In the genomic region with DNA sequence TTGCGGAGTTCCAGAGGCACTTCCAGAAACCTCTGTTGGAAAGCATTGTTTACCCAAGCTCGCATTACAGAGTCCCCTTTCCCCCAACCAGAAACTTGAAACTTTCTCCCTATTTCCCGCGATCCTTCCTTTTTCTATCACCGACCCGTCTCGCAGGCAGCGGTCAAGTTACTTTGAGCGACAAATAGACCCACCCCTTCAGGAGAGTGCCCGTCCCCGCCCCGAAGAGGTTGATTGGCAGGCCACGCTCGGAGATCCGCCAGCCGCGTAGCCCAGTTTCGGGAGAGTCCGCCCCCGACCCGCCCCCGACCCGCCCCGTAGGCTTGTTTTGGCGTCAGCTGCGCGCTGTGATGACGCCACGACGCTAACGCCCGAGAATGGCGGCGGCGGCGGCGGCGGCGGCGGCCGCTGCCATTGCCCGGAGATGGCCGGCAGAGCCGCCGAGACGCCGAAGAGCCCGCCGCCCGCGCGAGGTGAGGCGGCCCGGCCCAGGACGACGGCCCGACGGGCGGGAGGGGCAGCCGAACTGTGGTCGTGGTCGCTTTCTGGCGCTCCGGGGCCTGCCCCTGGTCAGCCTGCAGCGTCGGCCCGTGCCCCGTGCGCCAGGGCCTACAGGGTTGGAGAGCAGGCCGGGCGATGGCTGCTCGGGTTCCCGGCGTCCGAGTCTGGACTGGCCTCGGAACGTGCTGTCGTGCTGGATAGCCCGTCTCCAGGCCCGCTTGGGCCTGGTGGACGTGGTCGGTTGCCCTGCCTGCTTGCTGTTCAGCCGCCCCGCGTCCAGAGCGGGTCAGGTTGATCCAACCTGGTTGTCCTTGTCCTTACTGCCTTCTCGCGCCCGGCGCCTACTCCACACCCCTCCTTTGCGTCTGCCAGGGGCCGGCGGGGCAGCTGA, we compare ENCODE assay signal across 8 cellular contexts. TPM values are rescaled to one million over a fixed set of nuclear protein-coding genes. Genes with fewer than 3 reads are reported as not detected.
DNase-seq lines count a peak whose midpoint lies in the region; ATAC-seq, FAIRE-seq and TF ChIP-seq lines count a peak whose summit lies in the region.

A gene (plus strand): TSS at position 356 of the 892 bp plus-strand sequence. CDS start 15,496 bp downstream, outside the sequence.

- dilution Hi-C loops in keratinocyte (cut with MboI; ENCODE audit: extremely low pct_ligation_motif_present, low sequenced_read_pairs): no loop called here

- peak; percentile 96 for ATAC-seq in GM19043 (IDR thresholded peaks at IDR 0.05; ENCODE audit: low read depth, unreplicated experiment)
- peak; percentile 94 for ATAC-seq in HG03354 (IDR thresholded peaks at IDR 0.05; ENCODE audit: poor library complexity, severe bottlenecking, unreplicated experiment)

- peak within 1 kb of the TSS; percentile 94 for H3K27ac ChIP-seq in keratinocyte (ENCODE audit: control insufficient read depth, insufficient read depth, low read length)

- TF ChIP-seq CTCF in AG09319 (IDR thresholded peaks at IDR 0.05; ENCODE audit: low read depth, low read length): no peak
- no peak for TF ChIP-seq CTCF in keratinocyte (optimal IDR thresholded peaks at IDR 0.05 in 1 of 3, IDR thresholded peaks at IDR 0.05 in 1 of 3, conservative IDR thresholded peaks at IDR 0.05 in 1 of 3; ENCODE audit: extremely low read depth in 1 of 3, insufficient read depth in 2 of 3, low read length in 3 of 3)

- H4K20me1 ChIP-seq in keratinocyte (ENCODE audit: control insufficient read depth, extremely low read depth, insufficient read depth, low read length): no peaks in the 10 kb centered on the region

- peaks cover 14% of the 10 kb centered on the region for H3K4me1 ChIP-seq in keratinocyte (ENCODE audit: control insufficient read depth, extremely low read depth, insufficient read depth, low read length)

- H3K36me3 ChIP-seq in keratinocyte (ENCODE audit: control insufficient read depth in 2 of 2, extremely low read depth in 1 of 2, insufficient read depth in 2 of 2, low read length in 2 of 2): no peaks in the 10 kb centered on the region

- peak within 1 kb of the TSS; percentile 92 for H3K4me2 ChIP-seq in keratinocyte (ENCODE audit: control insufficient read depth, extremely low read depth, insufficient read depth, low read depth, low read length)

- H3K9me3 ChIP-seq in keratinocyte (ENCODE audit: control insufficient read depth, low read depth, low read length): no peaks in the 10 kb centered on the region

- H3K4me3 ChIP-seq in keratinocyte (ENCODE audit: control insufficient read depth in 2 of 3, extremely low read depth in 1 of 3, insufficient read depth in 2 of 3, low read depth in 1 of 3, low read length in 3 of 3): peak within 1 kb of the TSS; percentile 62 to 99 (median 66)

- peak within 1 kb of the TSS; percentile 94 for H2AFZ ChIP-seq in keratinocyte (ENCODE audit: control insufficient read depth, low read length)

- no peak for FAIRE-seq in keratinocyte (lab: Jason Lieb, UNC)

- H3K9me1 ChIP-seq in keratinocyte (ENCODE audit: control insufficient read depth, extremely low read depth, insufficient read depth, low read length): no peaks in the 10 kb centered on the region

- DNase-seq in AG09319 (ENCODE audit: extremely low read depth, low read depth): peak; percentile 75
- DNase-seq in NCI-H460 (ENCODE audit: extremely low read depth, low read depth): peak; percentile 98
- DNase-seq in activated CD4-positive, CD25-positive, alpha-beta regulatory T cell treated with anti-CD3 and anti-CD28 coated beads, Interleukin-2, amount 50 U/mL, for 72 hours: peak; percentile 92
- peak; percentile 97 for DNase-seq in cerebellar cortex (ENCODE audit: low spot score)
- peak; percentile 72 for DNase-seq in keratinocyte (ENCODE audit: low read depth, low spot score)
- peak; percentile 89 to 95 (median 92) for DNase-seq in stimulated activated CD4-positive, alpha-beta T cell treated with anti-CD3 and anti-CD28 coated beads, Interleukin-12 subunit alpha, Interleukin-12 subunit beta, amount 100 ng/mL, for 48 hours (ENCODE audit: low read depth in 2 of 3, low spot score in 1 of 3)

- no peaks in the 10 kb centered on the region for H3K27me3 ChIP-seq in keratinocyte (ENCODE audit: control insufficient read depth, extremely low read depth, insufficient read depth, low read length)

- H3K9ac ChIP-seq in keratinocyte (ENCODE audit: control insufficient read depth, extremely low read depth, insufficient read depth, low read length): peak within 1 kb of the TSS; percentile 97

- H3K79me2 ChIP-seq in keratinocyte (ENCODE audit: control insufficient read depth, insufficient read depth, low read length): peaks cover 33% of the 10 kb centered on the region

RNA-seq across cellular contexts. Expression of the gene that starts here (rescaled TPM):
- 5.3 and 6.5 TPM in 2 replicates for total RNA-seq in NCI-H460 (2014; rRNA removed; shearing (Covaris generic))
- 7.3 and 9.9 TPM in 2 replicates for polyA plus RNA-seq in NCI-H460 (2014; cell fraction: nucleus; rRNA removed)
- polyA plus RNA-seq in keratinocyte: 10.7 to 19.5 TPM (median 13.7 TPM) in 3 replicates
- polyA plus RNA-seq in keratinocyte (2011; ENCODE audit: low read depth): 2.1 TPM
- polyA plus RNA-seq in keratinocyte (2011; cell fraction: cytosol; rRNA removed): 13.7 and 22.7 TPM in 2 replicates
- 11.7 and 15.9 TPM in 2 replicates for polyA plus RNA-seq in keratinocyte (2011; cell fraction: nucleus; rRNA removed)
- polyA plus RNA-seq in keratinocyte (2012; ENCODE audit: low replicate concordance): 10.5 and 14.6 TPM in 2 replicates
- polyA minus RNA-seq in keratinocyte: 24.0 to 46.9 TPM (median 42.1 TPM) in 3 replicates
- polyA minus RNA-seq in keratinocyte (2011; cell fraction: cytosol; rRNA and poly(A)+ RNA removed): 26.7 TPM
- 13.4 and 16.4 TPM in 2 replicates for polyA minus RNA-seq in keratinocyte (2011; cell fraction: nucleus; rRNA and poly(A)+ RNA removed)

Comparison
In these comparisons a context has a peak if more than half of its experiments do, and no peak if none do; other contexts are left out.
1. Peak in every context shown above with its lines: DNase-seq, ATAC-seq, H3K4me3 ChIP-seq and H3K27ac ChIP-seq.